8 cellular contexts compared by ENCODE assay signal in genomic region chr16:89422905-89423630, GRCh38.
DNase-seq lines count a peak whose midpoint lies in the region; ATAC-seq and TF ChIP-seq lines count a peak whose summit lies in the region.

No MANE protein-coding gene starts in this region.

- no peak overlapping the region for H3K18ac ChIP-seq in neuronal stem cell (ENCODE audit: low read length)

- TF ChIP-seq CTCF in fibroblast of mammary gland (conservative IDR thresholded peaks at IDR 0.05; ENCODE audit: control insufficient read depth, insufficient read depth, low read depth, low read length) = no peak

- peaks cover 3 to 66% of the 10 kb centered on the region in 2 donors for H3K36me3 ChIP-seq in neuronal stem cell (replicated peaks in 1 of 2; ENCODE audit: control insufficient read depth in 2 of 2, insufficient read depth in 2 of 2, low read length in 2 of 2)

- POLR2A ChIA-PET in activated CD4-positive, alpha-beta T cell treated with anti-CD3 and anti-CD28 coated beads for 36 hours (lab: Charles Lee) = interaction anchor here (0.6 to 1.1 kb wide), 4 partner anchors 12 to 107 kb away, joined by 3 to 4 read pairs (median 4); no protein-coding TSS in a partner anchor

- no peak overlapping the region for H2BK5ac ChIP-seq in neuronal stem cell (ENCODE audit: low read length)

- no peaks in the 10 kb centered on the region for H3K27me3 ChIP-seq in neuronal stem cell (ENCODE audit: control insufficient read depth in 3 of 3, insufficient read depth in 3 of 3, low read depth in 1 of 3, low read length in 3 of 3)

- WGBS in neuronal stem cell (ENCODE audit: extremely low coverage in 2 of 2, insufficient read length in 2 of 2, insufficient replicate concordance in 1 of 2), 2 donors = no CpG with 5 or more reads among the region's 16 CpGs

- no peak overlapping the region for H3K27ac ChIP-seq in neuronal stem cell (replicated peaks; ENCODE audit: low read length)

- H3K23ac ChIP-seq in neuronal stem cell (ENCODE audit: low read depth, low read length, poor library complexity) = no peak overlapping the region

- H3K36me3 Mint-ChIP-seq in activated CD4-positive, alpha-beta T cell treated with anti-CD3 and anti-CD28 coated beads for 36 hours (ENCODE audit: low read depth) = peaks cover 42% of the 10 kb centered on the region

- H2BK12ac ChIP-seq in neuronal stem cell (ENCODE audit: low read length) = no peak overlapping the region

- no peak overlapping the region for H4K8ac ChIP-seq in neuronal stem cell (ENCODE audit: low read depth, low read length)

- ATAC-seq in activated CD4-positive, alpha-beta T cell treated with anti-CD3 and anti-CD28 coated beads for 36 hours = peak; percentile 80
- ATAC-seq in HG03159 (IDR thresholded peaks at IDR 0.05; ENCODE audit: unreplicated experiment) = peak; percentile 53

- H3K4me1 ChIP-seq in neuronal stem cell (ENCODE audit: control insufficient read depth in 2 of 2, insufficient read depth in 1 of 2, low read depth in 1 of 2, low read length in 2 of 2) = peaks cover 0 to 5% of the 10 kb centered on the region in 2 donors

- H3K9me3 ChIP-seq in neuronal stem cell (replicated peaks in 1 of 2; ENCODE audit: control insufficient read depth in 2 of 2, insufficient read depth in 1 of 2, low read depth in 1 of 2, low read length in 2 of 2) = no peaks in the 10 kb centered on the region

- peak overlapping the region; percentile 15 for H3K4me3 Mint-ChIP-seq in activated CD4-positive, alpha-beta T cell treated with anti-CD3 and anti-CD28 coated beads for 36 hours

- no peaks in the 10 kb centered on the region for H3K9me3 Mint-ChIP-seq in activated CD4-positive, alpha-beta T cell treated with anti-CD3 and anti-CD28 coated beads for 36 hours (ENCODE audit: low read depth)

- H3K79me1 ChIP-seq in neuronal stem cell (ENCODE audit: low read depth, low read length) = peaks cover 14% of the 10 kb centered on the region

- H4K91ac ChIP-seq in neuronal stem cell (ENCODE audit: low read depth, low read length, poor library complexity) = no peak overlapping the region

- intact Hi-C loops in activated CD4-positive, alpha-beta T cell treated with anti-CD3 and anti-CD28 coated beads for 36 hours (cut with DNase I, micrococcal nuclease) = loop anchor here (1.0 to 5.0 kb wide), 6 partner anchors 14 to 101 kb away; no protein-coding TSS in a partner anchor

- no peak overlapping the region for H3K4ac ChIP-seq in neuronal stem cell (ENCODE audit: low read length)

- H3K27ac Mint-ChIP-seq in activated CD4-positive, alpha-beta T cell treated with anti-CD3 and anti-CD28 coated beads for 36 hours = peak overlapping the region; percentile 74

- H2BK120ac ChIP-seq in neuronal stem cell (ENCODE audit: low read depth, low read length) = no peak overlapping the region

- no peaks in the 10 kb centered on the region for H3K27me3 Mint-ChIP-seq in activated CD4-positive, alpha-beta T cell treated with anti-CD3 and anti-CD28 coated beads for 36 hours

- H3K4me2 ChIP-seq in neuronal stem cell (ENCODE audit: insufficient read depth, low read length, poor library complexity, severe bottlenecking) = no peak overlapping the region

- peaks cover 84% of the 10 kb centered on the region for H3K4me1 Mint-ChIP-seq in activated CD4-positive, alpha-beta T cell treated with anti-CD3 and anti-CD28 coated beads for 36 hours

- no peak overlapping the region for H3K4me3 ChIP-seq in fibroblast of mammary gland (ENCODE audit: control insufficient read depth, low read depth, low read length)
- no peak overlapping the region for H3K4me3 ChIP-seq in neuronal stem cell (ENCODE audit: low read length in 2 of 2)

- H3K9ac ChIP-seq in neuronal stem cell (ENCODE audit: low read depth, low read length, poor library complexity) = no peak overlapping the region

- CTCF ChIA-PET in activated CD4-positive, alpha-beta T cell treated with anti-CD3 and anti-CD28 coated beads for 36 hours (lab: Charles Lee) = interaction anchor here (1.0 to 1.2 kb wide), 2 partner anchors 12 to 14 kb away, joined by 4 to 5 read pairs; no protein-coding TSS in a partner anchor

- H2AK5ac ChIP-seq in neuronal stem cell (ENCODE audit: low read depth, low read length) = no peak overlapping the region

- DNase-seq in activated CD4-positive, alpha-beta T cell treated with anti-CD3 and anti-CD28 coated beads for 36 hours = peak; percentile 80
- no peak for DNase-seq in activated CD4-positive, alpha-beta T cell treated with anti-CD3 and anti-CD28 coated beads for 1 hour
- DNase-seq in activated CD4-positive, alpha-beta T cell treated with anti-CD3 and anti-CD28 coated beads, Interleukin-2, amount 50 U/mL, for 4 hours = peak; percentile 37 to 46
- DNase-seq in fibroblast of mammary gland (ENCODE audit: low read depth) (peak; percentile 80), neuronal stem cell (ENCODE audit: low spot score) (no peak), nucleus accumbens (lab: John Stamatoyannopoulos, UW) (no peak)
- peak; percentile 31 for DNase-seq in stimulated activated CD4-positive, alpha-beta T cell treated with anti-CD3 and anti-CD28 coated beads, Interleukin-2, amount 100 ng/mL, for 4 hours (ENCODE audit: low read depth)

- H2BK15ac ChIP-seq in neuronal stem cell (ENCODE audit: low read length) = no peak overlapping the region

- no peak overlapping the region for H3K14ac ChIP-seq in neuronal stem cell (ENCODE audit: low read length)

- no peak overlapping the region for H2AFZ ChIP-seq in neuronal stem cell (ENCODE audit: low read length)

Comparison
In these comparisons a context has a peak if more than half of its experiments do, and no peak if none do; other contexts are left out.
1. DNase-seq: peak in activated CD4-positive, alpha-beta T cell treated with anti-CD3 and anti-CD28 coated beads for 36 hours (single experiment), activated CD4-positive, alpha-beta T cell treated with anti-CD3 and anti-CD28 coated beads, Interleukin-2, amount 50 U/mL, for 4 hours (2 of 2), fibroblast of mammary gland (single experiment) and stimulated activated CD4-positive, alpha-beta T cell treated with anti-CD3 and anti-CD28 coated beads, Interleukin-2, amount 100 ng/mL, for 4 hours (single experiment); none in activated CD4-positive, alpha-beta T cell treated with anti-CD3 and anti-CD28 coated beads for 1 hour (single experiment), neuronal stem cell (single experiment) and nucleus accumbens (0 of 56).